Comparison of ENCODE assay signal across 14 cellular contexts in genomic region chr2:131533609-131534316, GRCh38. TPM values are rescaled to one million over a fixed set of nuclear protein-coding genes. Genes with fewer than 3 reads are reported as not detected.
DNase-seq lines count a peak whose midpoint lies in the region; TF ChIP-seq lines count a peak whose summit lies in the region.
"Not testable (repeated sequence)": the region's sequence is repeated elsewhere in the genome, so short reads cannot be mapped to it uniquely, and the experiment has no call there.
"Had no signal": no experiment of that assay in that cellular context is flagged by ENCODE, and none has a peak within 500 bp of the region (broad histone marks: within the 10 kb centered on the region; RNA-seq: fewer than 3 reads in every experiment).

No MANE protein-coding gene starts in this region.

- intact Hi-C loops in cardiac septum (cut with DNase I); lower leg skin (cut with DNase I; ENCODE audit: low total_unique reads); spleen (cut with DNase I; ENCODE audit: low total_unique reads): not testable (repeated sequence)

- not testable (repeated sequence) for H3K27me3 ChIP-seq in H7 (ENCODE audit: control insufficient read depth, insufficient read depth, low read length)
- H3K27me3 ChIP-seq in spleen (replicated peaks in 1 of 7): peaks cover 0 to 24% (median 0%) of the 10 kb centered on the region in 7 donors

- peak overlapping the region; percentile 22; the same call in 1 of the 2 replicates for H3K27ac ChIP-seq in VCaP
- H3K27ac ChIP-seq in coronary artery, spleen: not testable (repeated sequence)

- DNase-seq in H7 (peak; percentile 4), NCI-H2171 treated with DMSO at 0.1 percent for 48 hours (lab: John Stamatoyannopoulos, UW) (peak; percentile 31), coronary artery (ENCODE audit: low spot score) (peak; percentile 28), cardiac septum (ENCODE audit: low spot score) (peak; percentile 71), lower leg skin (ENCODE audit: low spot score in 2 of 2) (peak; percentile 12 to 81), spleen (peak; percentile 70)

- H3K9me3 ChIP-seq in spleen: not testable (repeated sequence)

- H3K4me3 ChIP-seq in H7 (ENCODE audit: insufficient read depth, low read depth, low read length); coronary artery; lower leg skin (ENCODE audit: low read depth, poor library complexity, severe bottlenecking); spleen: not testable (repeated sequence)

- TF ChIP-seq CTCF in VCaP (conservative IDR thresholded peaks at IDR 0.05); coronary artery (IDR thresholded peaks at IDR 0.05); lower leg skin (IDR thresholded peaks at IDR 0.05); spleen (IDR thresholded peaks at IDR 0.05 in 8 of 11, conservative IDR thresholded peaks at IDR 0.05 in 3 of 11): not testable (repeated sequence)

- TF ChIP-seq POLR2A in lower leg skin (IDR thresholded peaks at IDR 0.05); spleen (IDR thresholded peaks at IDR 0.05): not testable (repeated sequence)

- H3K4me1 ChIP-seq in spleen: not testable (repeated sequence)

- H3K36me3 ChIP-seq in H7 (replicated peaks; ENCODE audit: control insufficient read depth, insufficient read depth, low read length); spleen: not testable (repeated sequence)

- 67 to 70% methylated on average over 10 to 11 of the region's 17 CpGs for WGBS in lower leg skin, 2 donors
- 80 to 89% (median 86%) methylated on average over 9 to 17 of the region's 17 CpGs for WGBS in spleen, 5 donors

RNA-seq across cellular contexts. Expression of gene CCDC74A, which starts 6.1 kb away (rescaled TPM):
- total RNA-seq in H7 (2014; rRNA removed; shearing (Covaris generic)): 12.5 and 20.7 TPM in 2 replicates
- total RNA-seq in cardiac septum (1.1 TPM), lower leg skin (10 to 100 TPM in 2 of 4 donors, 1 to 10 TPM in 2; 5.9 to 15.4 (median 8.5) TPM), spleen (1 to 10 TPM in 4 of 7 donors, under 1 TPM in 3; 0.44 to 3.7 (median 1.0) TPM)
- 1 to 10 TPM in 2 of 3 donors, under 1 TPM in 1; 0.77 to 1.2 (median 1.2) TPM for polyA plus RNA-seq in spleen
- total RNA-seq: HT1080 had no signal

RNA-seq across cellular contexts. Expression of gene MZT2A, which starts 41.6 kb away (rescaled TPM):
- 156 and 163 TPM in 2 replicates for total RNA-seq in H7 (2014; rRNA removed; shearing (Covaris generic))
- total RNA-seq in cardiac septum (79.3 TPM), lower leg skin (100 to 1,000 TPM in 1 of 4 donors, 10 to 100 TPM in 3; 78.2 to 110 (median 89.2) TPM), spleen (10 to 100 TPM; 23.7 to 70.6 (median 38.4) TPM)
- polyA plus RNA-seq in spleen: 100 to 1,000 TPM in 2 of 3 donors, 10 to 100 TPM in 1; 90.0 to 190 (median 108) TPM

RNA-seq across cellular contexts. Expression of gene TUBA3D, which starts 57.8 kb away (rescaled TPM):
- 0.62 TPM in 1 of 2 replicates, not detected in the other for total RNA-seq in H7 (2014; rRNA removed; shearing (Covaris generic))
- total RNA-seq in cardiac septum (4.0 TPM), lower leg skin (1 to 10 TPM in 1 of 4 donors, under 1 TPM in 1, not detected in 2; 0.89 to 2.0 TPM), spleen (not detected)
- under 1 TPM in 2 of 3 donors, not detected in 1; 0.10 to 0.86 TPM for polyA plus RNA-seq in spleen
- total RNA-seq: A673; Calu3; CD8-positive, alpha-beta T cell; GM23338; M059J; RPMI7951 had no signal

Comparison
In these comparisons a context has a peak if more than half of its experiments do, and no peak if none do; other contexts are left out.
1. DNase-seq: peak in every context shown above with its lines; median percentile 71 in cardiac septum; 70 in spleen; 46 in lower leg skin; 31 in NCI-H2171 treated with DMSO at 0.1 percent for 48 hours; 28 in coronary artery; 4 in H7.